In the genomic region with DNA sequence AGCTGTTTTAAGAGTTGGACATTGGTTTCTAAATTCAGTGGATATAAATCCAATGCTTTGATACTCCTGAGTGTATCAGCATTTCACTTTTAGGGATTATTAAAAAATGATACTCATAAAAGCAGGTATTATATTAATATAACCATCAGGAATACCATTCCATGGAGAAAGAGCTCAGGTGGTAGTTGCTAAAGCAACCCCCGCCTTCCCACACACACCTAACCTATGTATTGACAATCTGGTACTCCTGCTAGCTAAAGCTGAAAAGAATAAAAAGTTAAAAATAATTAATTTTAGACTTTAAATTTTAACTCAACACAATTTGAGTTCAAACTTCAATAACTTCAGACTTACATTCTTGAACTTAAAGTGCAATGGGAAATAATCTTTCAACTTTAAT, we compare ENCODE assay signal across 6 cellular contexts.
"Had no signal": no experiment of that assay in that cellular context is flagged by ENCODE, and none has a peak within 500 bp of the region (broad histone marks: within the 10 kb centered on the region; RNA-seq: fewer than 3 reads in every experiment).

No MANE protein-coding gene starts in this region.

- H3K4me3 ChIP-seq: K562 had no signal

- ATAC-seq: HepG2, K562 had no signal

- H3K27ac ChIP-seq: HL-60 had no signal

- DNase-seq: IMR-90, KBM-7, KG1 had no signal
